ENCODE assay signal across 14 cellular contexts in genomic region chr15:66997212-66997611, GRCh38.
A peak's percentile ranks its signal among the peaks of the same experiment; 100 is the strongest.
DNase-seq lines count a peak whose midpoint lies in the region; ATAC-seq and TF ChIP-seq lines count a peak whose summit lies in the region.
"Had no signal": no experiment of that assay in that cellular context is flagged by ENCODE, and none has a peak within 500 bp of the region (broad histone marks: within the 10 kb centered on the region; RNA-seq: fewer than 3 reads in every experiment).

No MANE protein-coding gene starts in this region.

- H3K56ac ChIP-seq in IMR-90 (ENCODE audit: extremely low read depth, insufficient read depth, low read length), result no peak overlapping the region

- no peak overlapping the region for H2AFZ ChIP-seq in IMR-90 (replicated peaks; ENCODE audit: low read length, poor library complexity)
- H2AFZ ChIP-seq in neural progenitor cell (replicated peaks), result no peak overlapping the region

- H3K4me2 ChIP-seq in IMR-90 (ENCODE audit: low read depth, low read length) (no peak overlapping the region), neural progenitor cell (no peak overlapping the region)

- no peaks in the 10 kb centered on the region; the same call in 1 of the 2 replicates for H3K9me3 ChIP-seq in IMR-90 (ENCODE audit: control insufficient read depth, insufficient read depth, low read length)
- no peaks in the 10 kb centered on the region for H3K9me3 ChIP-seq in neural progenitor cell (ENCODE audit: low read depth)
- H3K9me3 ChIP-seq: thyroid gland had no signal

- no peak overlapping the region for H2BK20ac ChIP-seq in IMR-90 (ENCODE audit: low read depth, low read length)

- H2BK120ac ChIP-seq in IMR-90 (ENCODE audit: low read depth, low read length), result no peak overlapping the region

- no peak overlapping the region for H4K91ac ChIP-seq in IMR-90 (ENCODE audit: insufficient read depth, low read depth, low read length)

- peak; percentile 51 for DNase-seq in AG09319 (ENCODE audit: extremely low read depth, low read depth)
- DNase-seq in IMR-90, result peak; percentile 80
- peak; percentile 75 for DNase-seq in astrocyte of the spinal cord (ENCODE audit: low read depth, low spot score)
- DNase-seq in iris pigment epithelial cell (ENCODE audit: low read depth), result peak; percentile 79
- no peak for DNase-seq in neural progenitor cell (ENCODE audit: low spot score)
- no peak for DNase-seq in stimulated activated CD4-positive, alpha-beta T cell treated with anti-CD3 and anti-CD28 coated beads, Interleukin-4, amount 100 ng/mL, for 1 hour
- DNase-seq in GM13977 (ENCODE audit: low spot score), result no peak
- no peak for DNase-seq in stimulated activated CD4-positive, alpha-beta T cell treated with anti-CD3 and anti-CD28 coated beads, Interleukin-15, amount 100 ng/mL, for 24 hours
- DNase-seq: activated naive CD4-positive, alpha-beta T cell treated with Interleukin-2 at 50 U/mL for 16 hours; mesendoderm; NCI-H2171; NK-92 treated with Interleukin-12 subunit alpha and Interleukin-12 subunit beta, amount 100 ng/mL, for 24 hours; nucleus accumbens; thyroid gland had no signal

- no peak overlapping the region for H3K23ac ChIP-seq in IMR-90 (ENCODE audit: low read depth, low read length)

- no peaks in the 10 kb centered on the region for H3K27me3 Mint-ChIP-seq in neural progenitor cell (ENCODE audit: insufficient read depth, low read depth)

- H3K27ac Mint-ChIP-seq in neural progenitor cell, result no peak overlapping the region

- H3K9ac ChIP-seq in IMR-90 (ENCODE audit: low read depth, low read length), result no peak overlapping the region
- H3K9ac ChIP-seq in neural progenitor cell, result no peak overlapping the region

- H3K36me3 ChIP-seq in IMR-90 (ENCODE audit: control insufficient read depth, insufficient read depth, low read length), result no peaks in the 10 kb centered on the region
- no peaks in the 10 kb centered on the region for H3K36me3 ChIP-seq in neural progenitor cell
- H3K36me3 ChIP-seq: thyroid gland had no signal

- POLR2A ChIA-PET in IMR-90 (lab: Charles Lee; ENCODE audit: unreplicated experiment), result no interaction called here

- intact Hi-C loops in IMR-90 (cut with micrococcal nuclease), result no loop called here

- WGBS in IMR-90 (ENCODE audit: extremely low coverage in 2 of 2, insufficient read length in 1 of 2), 2 experiments, result no CpG with 5 or more reads among the region's 3 CpGs

- in situ Hi-C loops in IMR-90 (cut with MboI; ENCODE audit: low sequenced_read_pairs) (no loop called here), astrocyte of the spinal cord (cut with HindIII; ENCODE audit: low sequenced_read_pairs) (no loop called here), GM13977 (cut with MboI; ENCODE audit: low pct_unique_long_range_greater_than_20kb, low sequenced_read_pairs, unreplicated experiment) (no loop called here)

- no peak overlapping the region for H3K14ac ChIP-seq in IMR-90 (replicated peaks; ENCODE audit: low read depth, low read length)

- H3K79me1 ChIP-seq in IMR-90 (ENCODE audit: low read depth in 1 of 2, low read length in 2 of 2), result peaks cover 0 to 4% of the 10 kb centered on the region in 2 experiments; a peak in 1 of 4 replicates

- no peak overlapping the region for H2BK5ac ChIP-seq in IMR-90 (ENCODE audit: low read depth, low read length, poor library complexity, severe bottlenecking)

- H3K4me1 ChIP-seq in IMR-90 (ENCODE audit: control insufficient read depth, insufficient read depth, low read length) (peaks cover 3% of the 10 kb centered on the region), neural progenitor cell (no peaks in the 10 kb centered on the region)
- H3K4me1 ChIP-seq: thyroid gland had no signal

- peak; percentile 7; the same call in 1 of the 2 replicates for TF ChIP-seq RAD21 in IMR-90 (IDR thresholded peaks at IDR 0.05; ENCODE audit: low read length)

- H3K9me3 Mint-ChIP-seq in neural progenitor cell, result no peaks in the 10 kb centered on the region

- H2AK5ac ChIP-seq in IMR-90 (ENCODE audit: low read depth, low read length), result no peak overlapping the region

- CTCF ChIA-PET in IMR-90 (lab: Yijun Ruan, JAX), result no interaction called here

- H4K8ac ChIP-seq in IMR-90 (ENCODE audit: low read depth in 2 of 2, low read length in 2 of 2), result no peak overlapping the region

- no peaks in the 10 kb centered on the region for H4K20me1 ChIP-seq in IMR-90 (ENCODE audit: insufficient read depth, low read length)
- no peaks in the 10 kb centered on the region for H4K20me1 ChIP-seq in neural progenitor cell (ENCODE audit: low read depth)

- no peak overlapping the region for H4K5ac ChIP-seq in IMR-90 (ENCODE audit: low read depth, low read length)

- H3K9me1 ChIP-seq in IMR-90 (ENCODE audit: insufficient read depth, low read length), result peaks cover 5% of the 10 kb centered on the region

- H3K4me3 ChIP-seq in IMR-90 (ENCODE audit: insufficient read depth, low read depth, low read length) (no peak overlapping the region), astrocyte of the spinal cord (ENCODE audit: low read depth, low read length) (no peak overlapping the region), neural progenitor cell (no peak overlapping the region)
- H3K4me3 ChIP-seq: thyroid gland had no signal

- H3K4ac ChIP-seq in IMR-90 (ENCODE audit: low read depth, low read length), result no peak overlapping the region

- BruUV-seq in IMR-90 (replicated peaks; lab: Mats Ljungman, UMichigan), result no TSS peak

- no peak for TF ChIP-seq POLR2A in IMR-90 (IDR thresholded peaks at IDR 0.05; ENCODE audit: low read depth, low read length)

- H3K36me3 Mint-ChIP-seq in neural progenitor cell, result no peaks in the 10 kb centered on the region

- no peaks in the 10 kb centered on the region for H3K79me2 ChIP-seq in neural progenitor cell (ENCODE audit: low read depth)

- dilution Hi-C loops in IMR-90 (cut with HindIII; ENCODE audit: low sequenced_read_pairs, unreplicated experiment), result no loop called here

- H3K27me3 ChIP-seq in IMR-90 (ENCODE audit: control insufficient read depth, insufficient read depth, low read length), result 0 out of 2 replicates have a peak, but pooled peaks cover 1% of the 10 kb centered on the region
- no peaks in the 10 kb centered on the region for H3K27me3 ChIP-seq in neural progenitor cell
- H3K27me3 ChIP-seq: thyroid gland had no signal

- no peak for TF ChIP-seq CTCF in AG09319 (IDR thresholded peaks at IDR 0.05; ENCODE audit: low read depth, low read length)
- no peak for TF ChIP-seq CTCF in IMR-90 (conservative IDR thresholded peaks at IDR 0.05; ENCODE audit: low read depth, low read length)
- no peak for TF ChIP-seq CTCF in astrocyte of the spinal cord (IDR thresholded peaks at IDR 0.05; ENCODE audit: low read depth, low read length)
- TF ChIP-seq CTCF in neural progenitor cell (IDR thresholded peaks at IDR 0.05), result no peak
- no peak for TF ChIP-seq CTCF in GM13977 (IDR thresholded peaks at IDR 0.05; ENCODE audit: extremely low read depth, insufficient read depth, missing control alignments)

- H3K27ac ChIP-seq in IMR-90 (ENCODE audit: insufficient read depth, low read length) (no peak overlapping the region), neural progenitor cell (no peak overlapping the region)
- H3K27ac ChIP-seq: thyroid gland had no signal

- H3K18ac ChIP-seq in IMR-90 (ENCODE audit: low read depth, low read length), result no peak overlapping the region

- H3K4me3 Mint-ChIP-seq in neural progenitor cell, result no peak overlapping the region

- H2AK9ac ChIP-seq in IMR-90 (replicated peaks; ENCODE audit: low read depth, low read length, poor library complexity), result no peak overlapping the region

- no peak overlapping the region for H2BK15ac ChIP-seq in IMR-90 (ENCODE audit: low read depth, low read length)

- H3F3A ChIP-seq in neural progenitor cell (ENCODE audit: low read depth), result no peaks in the 10 kb centered on the region

- H3K4me1 Mint-ChIP-seq in neural progenitor cell, result no peaks in the 10 kb centered on the region

- ATAC-seq in IMR-90 (ENCODE audit: low read depth), result peak; percentile 89

TF ChIP-seq in IMR-90, 13 proteins besides CTCF, POLR2A, EP300 and RAD21:
- TF ChIP-seq RCOR1 (IDR thresholded peaks at IDR 0.05; ENCODE audit: insufficient replicate concordance, low read length) (peak; percentile 39), BHLHE40 (IDR thresholded peaks at IDR 0.05; ENCODE audit: low read depth, low read length) (no peak), CEBPB (IDR thresholded peaks at IDR 0.05; ENCODE audit: low read depth, low read length) (peak; percentile 54), MAZ (IDR thresholded peaks at IDR 0.05; ENCODE audit: borderline replicate concordance, low read depth, low read length) (no peak), FOS (IDR thresholded peaks at IDR 0.05; ENCODE audit: low read depth, low read length) (no peak), MAFK (IDR thresholded peaks at IDR 0.05; ENCODE audit: low read depth, low read length) (no peak), CHD1 (IDR thresholded peaks at IDR 0.05; ENCODE audit: low read depth, low read length) (no peak), USF2 (IDR thresholded peaks at IDR 0.05; ENCODE audit: low read depth, low read length) (no peak), MXI1 (IDR thresholded peaks at IDR 0.05; ENCODE audit: borderline replicate concordance, low read depth, low read length) (no peak), SMC3 (IDR thresholded peaks at IDR 0.05; ENCODE audit: low read depth, low read length) (no peak), RFX5 (IDR thresholded peaks at IDR 0.05; ENCODE audit: low read depth, low read length) (no peak)

Comparison
In these comparisons a context has a peak if more than half of its experiments do, and no peak if none do; other contexts are left out.
1. DNase-seq: peak in AG09319 (single experiment), IMR-90 (single experiment), astrocyte of the spinal cord (single experiment) and iris pigment epithelial cell (single experiment); none in neural progenitor cell (single experiment), stimulated activated CD4-positive, alpha-beta T cell treated with anti-CD3 and anti-CD28 coated beads, Interleukin-4, amount 100 ng/mL, for 1 hour (single experiment), GM13977 (single experiment) and stimulated activated CD4-positive, alpha-beta T cell treated with anti-CD3 and anti-CD28 coated beads, Interleukin-15, amount 100 ng/mL, for 24 hours (single experiment).